8 cellular contexts compared by ENCODE assay signal in genomic region chr12:51819851-51820720, GRCh38. TPM values are rescaled to one million over a fixed set of nuclear protein-coding genes. Genes with fewer than 3 reads are reported as not detected.
DNase-seq lines count a peak whose midpoint lies in the region; ATAC-seq, FAIRE-seq and TF ChIP-seq lines count a peak whose summit lies in the region.

No MANE protein-coding gene starts in this region.

- FAIRE-seq in H54 (lab: Jason Lieb, UNC): no peak

- H4K20me1 ChIP-seq in DOHH2 (ENCODE audit: control insufficient read depth, insufficient read depth, low read depth, low read length): no peaks in the 10 kb centered on the region

- H3K27me3 ChIP-seq in DOHH2 (ENCODE audit: control insufficient read depth, low read length) (peaks cover 8% of the 10 kb centered on the region; the same call in 1 of the 2 replicates), tibial artery (peaks cover 0 to 78% of the 10 kb centered on the region in 2 donors)

- DNase-seq in NCI-H1930 (lab: John Stamatoyannopoulos, UW): peak; percentile 71 to 80
- no peak for DNase-seq in astrocyte of the cerebellum (ENCODE audit: low read depth)
- DNase-seq in left lobe of liver (ENCODE audit: low spot score): no peak
- no peak for DNase-seq in tibial artery
- no peak for DNase-seq in activated effector memory CD4-positive, alpha-beta T cell treated with anti-CD3 and anti-CD28 coated beads, Interleukin-2, amount 50 U/mL, for 16 hours
- no peak for DNase-seq in H54 (ENCODE audit: insufficient read length, low spot score)

- H3K27ac ChIP-seq in DOHH2 (ENCODE audit: low read depth, low read length) (no peak overlapping the region), tibial artery (no peak overlapping the region)

- peak; percentile 21 for TF ChIP-seq CTCF in DOHH2 (IDR thresholded peaks at IDR 0.05; ENCODE audit: low read depth, low read length, poor library complexity, severe bottlenecking)
- no peak for TF ChIP-seq CTCF in astrocyte of the cerebellum (IDR thresholded peaks at IDR 0.05; ENCODE audit: low read depth, low read length, missing control alignments)
- TF ChIP-seq CTCF in tibial artery (IDR thresholded peaks at IDR 0.05): no peak

- peak; percentile 60 for ATAC-seq in left lobe of liver
- no peak for ATAC-seq in HG03039 (IDR thresholded peaks at IDR 0.05; ENCODE audit: unreplicated experiment)

- H3K36me3 ChIP-seq in DOHH2 (ENCODE audit: control insufficient read depth, low read length) (no peaks in the 10 kb centered on the region), tibial artery (no peaks in the 10 kb centered on the region)

- intact Hi-C loops in tibial artery (cut with DNase I; ENCODE audit: low total_unique reads): no loop called here

- in situ Hi-C loops in astrocyte of the cerebellum (cut with HindIII; ENCODE audit: low sequenced_read_pairs): no loop called here

- H3K4me1 ChIP-seq in DOHH2 (ENCODE audit: control insufficient read depth, low read length): no peaks in the 10 kb centered on the region
- peaks cover 0 to 6% (median 0%) of the 10 kb centered on the region in 4 donors for H3K4me1 ChIP-seq in tibial artery

- no peak for TF ChIP-seq POLR2A in H54 (IDR thresholded peaks at IDR 0.05; ENCODE audit: low read depth, low read length)

- peak overlapping the region; percentile 5; the same call in 1 of the 2 replicates for H3K4me2 ChIP-seq in DOHH2 (ENCODE audit: low read length)

- no peaks in the 10 kb centered on the region for H3K79me2 ChIP-seq in DOHH2 (ENCODE audit: control insufficient read depth, low read length)

- H3F3A ChIP-seq in DOHH2 (ENCODE audit: control insufficient read depth, insufficient read depth): no peaks in the 10 kb centered on the region

- H3K4me3 ChIP-seq in DOHH2 (ENCODE audit: low read length) (no peak overlapping the region), astrocyte of the cerebellum (ENCODE audit: low read depth, low read length) (peak overlapping the region; percentile 52), tibial artery (peak overlapping the region; percentile 25 to 35)

- H3K9me3 ChIP-seq in DOHH2 (ENCODE audit: control insufficient read depth, insufficient read depth, low read length): no peaks in the 10 kb centered on the region
- H3K9me3 ChIP-seq in tibial artery: no peaks in the 10 kb centered on the region

- H3K9me2 ChIP-seq in DOHH2 (replicated peaks; ENCODE audit: control insufficient read depth, low read length): no peaks in the 10 kb centered on the region

RNA-seq across cellular contexts. Expression of gene FIGNL2, which starts 28.4 kb away (rescaled TPM):
- total RNA-seq in left lobe of liver: 0.68 TPM

Comparison
In these comparisons a context has a peak if more than half of its experiments do, and no peak if none do; other contexts are left out.
1. DNase-seq: peak in NCI-H1930 (2 of 2); none in astrocyte of the cerebellum (single experiment), left lobe of liver (single experiment), tibial artery (0 of 2), activated effector memory CD4-positive, alpha-beta T cell treated with anti-CD3 and anti-CD28 coated beads, Interleukin-2, amount 50 U/mL, for 16 hours (single experiment) and H54 (single experiment).